9 cellular contexts compared by ENCODE assay signal in genomic region chr14:43539210-43539609, GRCh38.
DNase-seq lines count a peak whose midpoint lies in the region; ATAC-seq and TF ChIP-seq lines count a peak whose summit lies in the region.
"Had no signal": no experiment of that assay in that cellular context is flagged by ENCODE, and none has a peak within 500 bp of the region (broad histone marks: within the 10 kb centered on the region; RNA-seq: fewer than 3 reads in every experiment).

No MANE protein-coding gene starts in this region.

- no peaks in the 10 kb centered on the region for H3K79me2 ChIP-seq in hepatocyte
- no peaks in the 10 kb centered on the region for H3K79me2 ChIP-seq in OCI-LY7 (ENCODE audit: insufficient read depth, low read depth, low read length)

- no peak overlapping the region for H3K27ac ChIP-seq in VCaP
- H3K27ac ChIP-seq in hepatocyte, result peak overlapping the region; percentile 13
- no peak overlapping the region for H3K27ac ChIP-seq in sigmoid colon
- no peak overlapping the region for H3K27ac ChIP-seq in uterus
- no peak overlapping the region for H3K27ac ChIP-seq in OCI-LY7 (ENCODE audit: low read depth, low read length, poor library complexity, severe bottlenecking)
- H3K27ac ChIP-seq: vagina had no signal

- no peaks in the 10 kb centered on the region for H3K27me3 ChIP-seq in hepatocyte
- H3K27me3 ChIP-seq in sigmoid colon, result no peaks in the 10 kb centered on the region
- H3K27me3 ChIP-seq in uterus, result no peaks in the 10 kb centered on the region
- H3K27me3 ChIP-seq: vagina had no signal

- H3K4me3 ChIP-seq in hepatocyte (no peak overlapping the region), sigmoid colon (peak overlapping the region in 2 of 4 donors; percentile 21 to 23), uterus (peak overlapping the region in 1 of 2 donors; percentile 9), OCI-LY7 (ENCODE audit: low read depth, low read length, poor library complexity, severe bottlenecking) (no peak overlapping the region)

- peak; percentile 62 for TF ChIP-seq CTCF in VCaP (conservative IDR thresholded peaks at IDR 0.05)
- peak; percentile 69 for TF ChIP-seq CTCF in hepatocyte (IDR thresholded peaks at IDR 0.05; ENCODE audit: poor library complexity)
- peak in 3 of 4 experiments; percentile 23 to 46 (median 31) for TF ChIP-seq CTCF in sigmoid colon (IDR thresholded peaks at IDR 0.05)
- TF ChIP-seq CTCF in uterus (IDR thresholded peaks at IDR 0.05), result peak in 2 of 4 experiments; percentile 26 to 35
- TF ChIP-seq CTCF in OCI-LY7 (conservative IDR thresholded peaks at IDR 0.05; ENCODE audit: low read length), result no peak

- TF ChIP-seq POLR2A in sigmoid colon (IDR thresholded peaks at IDR 0.05) (no peak), uterus (IDR thresholded peaks at IDR 0.05) (no peak)

- peak overlapping the region; percentile 66 for H3K4me2 ChIP-seq in hepatocyte
- no peak overlapping the region for H3K4me2 ChIP-seq in OCI-LY7 (ENCODE audit: low read length)

- POLR2A ChIA-PET in OCI-LY7 (lab: Charles Lee), result no interaction called here

- no TSS peak for BruUV-seq in OCI-LY7 (replicated peaks; lab: Mats Ljungman, UMichigan)

- whole genome bisulfite sequencing in hepatocyte (ENCODE audit: low lambda C conversion rate, missing lambda C conversion rate), result 28% methylated on average over 6 of the region's 6 CpGs
- 10 to 34% methylated on average over 6 of the region's 6 CpGs for WGBS in sigmoid colon, 2 donors

- H4K20me1 ChIP-seq in hepatocyte (ENCODE audit: insufficient read depth, poor library complexity, severe bottlenecking) (no peaks in the 10 kb centered on the region), OCI-LY7 (ENCODE audit: insufficient read depth, low read length) (no peaks in the 10 kb centered on the region)

- H2AFZ ChIP-seq in hepatocyte (peak overlapping the region; percentile 73), OCI-LY7 (ENCODE audit: low read length) (no peak overlapping the region)

- intact Hi-C loops in sigmoid colon (cut with DNase I) (no loop called here), uterus (cut with DNase I; ENCODE audit: low total_unique reads) (no loop called here), OCI-LY7 (cut with micrococcal nuclease; ENCODE audit: unreplicated experiment) (no loop called here)

- ATAC-seq in activated CD4-positive, CD25-positive, alpha-beta regulatory T cell treated with anti-CD3 and anti-CD28 coated beads, Interleukin-2, amount 50 U/mL, for 24 hours, result no peak

- no peaks in the 10 kb centered on the region for H3K4me1 ChIP-seq in hepatocyte (ENCODE audit: insufficient read depth)
- peaks cover 0 to 10% (median 0%) of the 10 kb centered on the region in 4 donors for H3K4me1 ChIP-seq in sigmoid colon
- no peaks in the 10 kb centered on the region for H3K4me1 ChIP-seq in uterus
- H3K4me1 ChIP-seq in OCI-LY7 (ENCODE audit: insufficient read depth, low read length, poor library complexity, severe bottlenecking), result no peaks in the 10 kb centered on the region
- H3K4me1 ChIP-seq: vagina had no signal

- CTCF ChIA-PET in OCI-LY7 (lab: Charles Lee; ENCODE audit: unreplicated experiment), result no interaction called here

- DNase-seq in HS-5 (ENCODE audit: low read depth), result peak; percentile 11
- DNase-seq in hepatocyte (ENCODE audit: low spot score), result peak; percentile 64
- no peak for DNase-seq in sigmoid colon
- no peak for DNase-seq in uterus
- no peak for DNase-seq in OCI-LY7 (ENCODE audit: low spot score)
- DNase-seq in NCI-H2029 treated with DMSO at 0.1 percent for 48 hours (lab: John Stamatoyannopoulos, UW), result no peak

- H3K9me2 ChIP-seq in hepatocyte (replicated peaks; ENCODE audit: insufficient read depth) (no peaks in the 10 kb centered on the region), OCI-LY7 (ENCODE audit: insufficient read depth, low read length) (no peaks in the 10 kb centered on the region)

- H3K36me3 ChIP-seq in hepatocyte (replicated peaks; ENCODE audit: insufficient read depth, low read depth), result no peaks in the 10 kb centered on the region
- H3K36me3 ChIP-seq in sigmoid colon, result no peaks in the 10 kb centered on the region
- H3K36me3 ChIP-seq in uterus, result no peaks in the 10 kb centered on the region
- H3K36me3 ChIP-seq in OCI-LY7 (ENCODE audit: insufficient read depth, low read length), result no peaks in the 10 kb centered on the region
- H3K36me3 ChIP-seq: vagina had no signal

- no peak for TF ChIP-seq EP300 in sigmoid colon (IDR thresholded peaks at IDR 0.05)

- H3K9me3 ChIP-seq in hepatocyte (ENCODE audit: low read depth), result no peaks in the 10 kb centered on the region
- no peaks in the 10 kb centered on the region for H3K9me3 ChIP-seq in sigmoid colon
- H3K9me3 ChIP-seq in uterus, result no peaks in the 10 kb centered on the region
- H3K9me3 ChIP-seq in OCI-LY7 (ENCODE audit: low read length), result no peaks in the 10 kb centered on the region
- H3K9me3 ChIP-seq: vagina had no signal

Comparison
In these comparisons a context has a peak if more than half of its experiments do, and no peak if none do; other contexts are left out.
1. DNase-seq: peak in HS-5 (single experiment) and hepatocyte (single experiment); none in sigmoid colon (single experiment), uterus (0 of 2), OCI-LY7 (single experiment) and NCI-H2029 treated with DMSO at 0.1 percent for 48 hours (single experiment).